ENCODE assay signal across 9 cellular contexts in the genomic region with DNA sequence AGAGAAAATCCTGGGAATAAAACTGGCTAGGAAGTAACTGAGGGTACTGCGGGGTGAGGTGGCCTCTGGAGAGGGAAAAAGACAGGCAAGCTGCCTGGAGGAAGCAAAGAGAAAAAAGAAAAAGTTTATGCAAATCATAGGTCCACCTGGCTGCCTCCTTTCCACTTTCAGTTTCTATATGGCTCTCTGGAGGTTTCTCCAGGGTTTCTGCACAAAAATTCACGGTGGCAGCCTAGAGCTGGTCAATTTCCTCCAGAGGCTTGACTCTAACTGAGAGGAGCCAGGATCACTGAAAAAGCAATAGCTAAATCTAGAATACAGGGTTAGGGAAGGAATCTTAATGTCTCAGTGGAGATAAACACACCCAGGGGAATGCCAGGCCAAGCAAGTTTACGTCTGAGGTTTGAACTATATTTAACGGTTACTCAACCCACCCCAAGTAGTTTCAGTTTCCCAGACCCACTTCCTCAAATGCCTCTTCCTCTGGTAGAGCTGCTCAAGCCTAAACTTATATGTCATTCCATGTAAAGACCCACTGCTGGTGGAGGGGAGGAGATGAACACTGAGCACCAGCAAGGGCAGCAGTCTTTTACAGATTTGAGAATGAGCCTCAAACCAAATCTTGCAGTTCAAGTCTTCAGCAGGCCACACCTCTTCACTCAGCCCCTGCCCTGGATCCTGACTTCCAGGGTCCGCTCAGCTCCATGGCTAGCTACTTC. TPM values are rescaled to one million over a fixed set of nuclear protein-coding genes. Genes with fewer than 3 reads are reported as not detected.
DNase-seq lines count a peak whose midpoint lies in the region; ATAC-seq and TF ChIP-seq lines count a peak whose summit lies in the region.
"Had no signal": no experiment of that assay in that cellular context is flagged by ENCODE, and none has a peak within 500 bp of the region (broad histone marks: within the 10 kb centered on the region; RNA-seq: fewer than 3 reads in every experiment).

No MANE protein-coding gene starts in this region.

- peaks cover 29% of the 10 kb centered on the region for H3K27me3 Mint-ChIP-seq in type B pancreatic cell

- no peaks in the 10 kb centered on the region for H3K9me3 Mint-ChIP-seq in type B pancreatic cell

- peak overlapping the region; percentile 61 for H3K27ac Mint-ChIP-seq in type B pancreatic cell

- in situ Hi-C loops in HAP-1 (cut with MboI; ENCODE audit: low sequenced_read_pairs), result no loop called here

- no peak for DNase-seq in activated CD4-positive, CD25-positive, alpha-beta regulatory T cell (lab: John Stamatoyannopoulos, UW)
- DNase-seq in NOMO-1 (lab: John Stamatoyannopoulos, UW; ENCODE audit: unreplicated experiment in 2 of 2) (peak; percentile 87 to 95), adrenal gland (peak in 3 of 7 donors; percentile 12 to 62 (median 41)), type B pancreatic cell (ENCODE audit: extremely low spot score, unreplicated experiment) (no peak), HAP-1 (ENCODE audit: low spot score in 2 of 2) (no peak)

- peak in 1 of 2 donors; percentile 4 for TF ChIP-seq RAD21 in liver (IDR thresholded peaks at IDR 0.05)

- H3K9ac ChIP-seq in liver (ENCODE audit: low read depth in 1 of 2, low read length in 2 of 2), result peak overlapping the region; percentile 31 to 62

- TF ChIP-seq POLR2A in adrenal gland (IDR thresholded peaks at IDR 0.05), result no peak

- 56 to 60% (median 59%) methylated on average over 5 of the region's 5 CpGs for WGBS in adrenal gland, 4 donors
- WGBS in liver, result 19% methylated on average over 5 of the region's 5 CpGs

- no peaks in the 10 kb centered on the region for H3K36me3 ChIP-seq in adrenal gland (replicated peaks in 1 of 2)
- no peaks in the 10 kb centered on the region for H3K36me3 ChIP-seq in liver (ENCODE audit: control insufficient read depth in 4 of 4, insufficient read depth in 3 of 4, low read depth in 1 of 4, low read length in 3 of 4)
- H3K36me3 ChIP-seq in HAP-1 (replicated peaks), result no peaks in the 10 kb centered on the region

- TF ChIP-seq CTCF in adrenal gland (IDR thresholded peaks at IDR 0.05), result no peak
- TF ChIP-seq CTCF in liver (IDR thresholded peaks at IDR 0.05; ENCODE audit: low read depth, low read length, missing input control), result no peak
- TF ChIP-seq CTCF in type B pancreatic cell (conservative IDR thresholded peaks at IDR 0.05), result no peak

- H3K4me1 ChIP-seq in adrenal gland (replicated peaks in 1 of 2) (peaks cover 14 to 43% of the 10 kb centered on the region in 2 donors), liver (ENCODE audit: control insufficient read depth in 4 of 4, insufficient read depth in 4 of 4, low read length in 3 of 4) (peaks cover 3 to 38% (median 28%) of the 10 kb centered on the region in 4 donors), HAP-1 (peaks cover 9% of the 10 kb centered on the region)

- intact Hi-C loops in adrenal gland (cut with DNase I), result no loop called here

- no peaks in the 10 kb centered on the region for H3K27me3 ChIP-seq in adrenal gland
- H3K27me3 ChIP-seq in liver (ENCODE audit: control insufficient read depth in 4 of 4, insufficient read depth in 4 of 4, low read length in 3 of 4), result no peaks in the 10 kb centered on the region
- H3K27me3 ChIP-seq in HAP-1 (ENCODE audit: low read depth), result no peaks in the 10 kb centered on the region

- peaks cover 2% of the 10 kb centered on the region for H3K4me1 Mint-ChIP-seq in type B pancreatic cell (ENCODE audit: unreplicated experiment)

- H3K27ac ChIP-seq in adrenal gland (peak overlapping the region in 4 of 5 donors; percentile 16 to 83 (median 51)), liver (ENCODE audit: low read depth in 1 of 2, low read length in 2 of 2) (peak overlapping the region; percentile 83 to 88)
- H3K27ac ChIP-seq: C4-2B had no signal

- peak; percentile 37 to 40 for ATAC-seq in activated CD4-positive, CD25-positive, alpha-beta regulatory T cell treated with anti-CD3 and anti-CD28 coated beads, Interleukin-2, amount 50 U/mL, for 24 hours
- peak; percentile 63 for ATAC-seq in HG02759 (IDR thresholded peaks at IDR 0.05; ENCODE audit: unreplicated experiment)

- peak overlapping the region; percentile 65 for H3K4me3 Mint-ChIP-seq in type B pancreatic cell

- H3K9me3 ChIP-seq in adrenal gland (replicated peaks in 1 of 3) (no peaks in the 10 kb centered on the region), liver (ENCODE audit: control insufficient read depth in 4 of 4, low read length in 3 of 4) (no peaks in the 10 kb centered on the region), HAP-1 (no peaks in the 10 kb centered on the region)

- peak overlapping the region in 1 of 4 donors; percentile 15 for H3K4me3 ChIP-seq in adrenal gland
- peak overlapping the region; percentile 31 to 47 (median 44) for H3K4me3 ChIP-seq in liver (ENCODE audit: low read depth in 1 of 3, low read length in 3 of 3)
- no peak overlapping the region for H3K4me3 ChIP-seq in HAP-1

- H3K36me3 Mint-ChIP-seq in type B pancreatic cell, result no peaks in the 10 kb centered on the region

TF ChIP-seq in liver, 16 proteins besides CTCF, POLR2A, EP300 and RAD21 (continues in another document):
- no peak for TF ChIP-seq TAF1 (conservative IDR thresholded peaks at IDR 0.05)
- peak in 1 of 2 donors; percentile 22 for TF ChIP-seq HNF4A (conservative IDR thresholded peaks at IDR 0.05)
- no peak for TF ChIP-seq FOXA2 (IDR thresholded peaks at IDR 0.05)
- TF ChIP-seq, protein P1, sequence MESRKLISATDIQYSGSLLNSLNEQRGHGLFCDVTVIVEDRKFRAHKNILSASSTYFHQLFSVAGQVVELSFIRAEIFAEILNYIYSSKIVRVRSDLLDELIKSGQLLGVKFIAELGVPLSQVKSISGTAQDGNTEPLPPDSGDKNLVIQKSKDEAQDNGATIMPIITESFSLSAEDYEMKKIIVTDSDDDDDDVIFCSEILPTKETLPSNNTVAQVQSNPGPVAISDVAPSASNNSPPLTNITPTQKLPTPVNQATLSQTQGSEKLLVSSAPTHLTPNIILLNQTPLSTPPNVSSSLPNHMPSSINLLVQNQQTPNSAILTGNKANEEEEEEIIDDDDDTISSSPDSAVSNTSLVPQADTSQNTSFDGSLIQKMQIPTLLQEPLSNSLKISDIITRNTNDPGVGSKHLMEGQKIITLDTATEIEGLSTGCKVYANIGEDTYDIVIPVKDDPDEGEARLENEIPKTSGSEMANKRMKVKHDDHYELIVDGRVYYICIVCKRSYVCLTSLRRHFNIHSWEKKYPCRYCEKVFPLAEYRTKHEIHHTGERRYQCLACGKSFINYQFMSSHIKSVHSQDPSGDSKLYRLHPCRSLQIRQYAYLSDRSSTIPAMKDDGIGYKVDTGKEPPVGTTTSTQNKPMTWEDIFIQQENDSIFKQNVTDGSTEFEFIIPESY (IDR thresholded peaks at IDR 0.05), result no peak
- no peak for TF ChIP-seq YY1 (IDR thresholded peaks at IDR 0.05)
- TF ChIP-seq RXRA (IDR thresholded peaks at IDR 0.05), result peak; percentile 14 to 55
- no peak for TF ChIP-seq ATF3 (IDR thresholded peaks at IDR 0.05)
- TF ChIP-seq, protein P2, sequence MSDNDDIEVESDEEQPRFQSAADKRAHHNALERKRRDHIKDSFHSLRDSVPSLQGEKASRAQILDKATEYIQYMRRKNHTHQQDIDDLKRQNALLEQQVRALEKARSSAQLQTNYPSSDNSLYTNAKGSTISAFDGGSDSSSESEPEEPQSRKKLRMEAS (IDR thresholded peaks at IDR 0.05), result peak; percentile 19
- TF ChIP-seq FOXA1 (IDR thresholded peaks at IDR 0.05), result no peak
- peak in 1 of 2 donors; percentile 22 for TF ChIP-seq GABPA (IDR thresholded peaks at IDR 0.05 in 1 of 2, conservative IDR thresholded peaks at IDR 0.05 in 1 of 2)
- no peak for TF ChIP-seq HNF4G (IDR thresholded peaks at IDR 0.05)
- TF ChIP-seq EGR1 (IDR thresholded peaks at IDR 0.05; ENCODE audit: low read depth in 2 of 2), result no peak
- TF ChIP-seq SP1 (IDR thresholded peaks at IDR 0.05), result peak; percentile 21
- no peak for TF ChIP-seq JUND (IDR thresholded peaks at IDR 0.05)

RNA-seq across cellular contexts. Expression of gene LYSMD2, which starts 5.7 kb away (rescaled TPM):
- total RNA-seq in adrenal gland (10 to 100 TPM; 13.8 to 56.3 (median 26.1) TPM), liver (1 to 10 TPM; 5.2 to 5.8 TPM), type B pancreatic cell (ENCODE audit: low replicate concordance) (3.9 and 6.2 TPM in 2 replicates)
- polyA plus RNA-seq in adrenal gland (10 to 100 TPM; 11.3 to 32.5 (median 14.1) TPM), liver (1 to 10 TPM; 7.1 to 9.4 TPM)

RNA-seq across cellular contexts. Expression of gene TMOD2, which starts 19.7 kb away (rescaled TPM):
- total RNA-seq in adrenal gland (10 to 100 TPM in 3 of 8 donors, 1 to 10 TPM in 5; 3.7 to 13.2 (median 8.2) TPM), liver (1 to 10 TPM; 1.6 to 2.1 TPM), type B pancreatic cell (ENCODE audit: low replicate concordance) (6.7 and 8.3 TPM in 2 replicates)
- polyA plus RNA-seq in adrenal gland (1 to 10 TPM; 1.4 to 6.5 (median 4.1) TPM), liver (under 1 TPM; 0.46 to 0.51 TPM)

RNA-seq across cellular contexts. Expression of gene SCG3, which starts 50.4 kb away (rescaled TPM):
- total RNA-seq in adrenal gland (10 to 100 TPM in 1 of 8 donors, 1 to 10 TPM in 2, under 1 TPM in 3, not detected in 2; 0.14 to 12.2 (median 1.5) TPM), liver (under 1 TPM; under 0.01 to 0.05 TPM), type B pancreatic cell (ENCODE audit: low replicate concordance) (13.0 and 18.2 TPM in 2 replicates)
- polyA plus RNA-seq in adrenal gland (10 to 100 TPM in 1 of 3 donors, 1 to 10 TPM in 2; 3.4 to 18.5 (median 6.9) TPM), liver (under 1 TPM in 1 of 2 donors, not detected in 1; 0.01 TPM)

Comparison
In these comparisons a context has a peak if more than half of its experiments do, and no peak if none do; other contexts are left out.
1. DNase-seq: peak in NOMO-1 (2 of 2); none in activated CD4-positive, CD25-positive, alpha-beta regulatory T cell (0 of 4), type B pancreatic cell (single experiment) and HAP-1 (0 of 2).